Comparison of ENCODE assay signal across 14 cellular contexts in genomic region chr20:48823476-48823875, GRCh38. TPM values are rescaled to one million over a fixed set of nuclear protein-coding genes. Genes with fewer than 3 reads are reported as not detected.
A peak's percentile ranks its signal among the peaks of the same experiment; 100 is the strongest.
DNase-seq lines count a peak whose midpoint lies in the region; ATAC-seq, FAIRE-seq and TF ChIP-seq lines count a peak whose summit lies in the region.
"Had no signal": no experiment of that assay in that cellular context is flagged by ENCODE, and none has a peak within 500 bp of the region (broad histone marks: within the 10 kb centered on the region; RNA-seq: fewer than 3 reads in every experiment).

No MANE protein-coding gene starts in this region.

- H3K4me1 ChIP-seq in Peyer's patch (peaks cover 0 to 41% (median 34%) of the 10 kb centered on the region in 4 donors), endothelial cell of umbilical vein (ENCODE audit: control insufficient read depth, extremely low read depth, insufficient read depth, low read length) (peaks cover 41% of the 10 kb centered on the region), sigmoid colon (peaks cover 0 to 8% (median 4%) of the 10 kb centered on the region in 4 donors)

- FAIRE-seq in endothelial cell of umbilical vein (lab: Jason Lieb, UNC): no peak
- FAIRE-seq: frontal cortex, G401.6 had no signal

- intact Hi-C loops in endothelial cell of umbilical vein (cut with micrococcal nuclease): no loop called here
- intact Hi-C loops in sigmoid colon (cut with DNase I): loop anchor here (10.0 kb wide), 2 partner anchors 81 to 99 kb away; no protein-coding TSS in a partner anchor

- no peak overlapping the region for H3K9ac ChIP-seq in endothelial cell of umbilical vein (replicated peaks; ENCODE audit: extremely low read depth, insufficient read depth, low read length)

- H3K27ac ChIP-seq in Peyer's patch (peak overlapping the region; percentile 35 to 92 (median 63)), endothelial cell of umbilical vein (ENCODE audit: insufficient read depth, low read depth, low read length) (peak overlapping the region; percentile 67), sigmoid colon (peak overlapping the region; percentile 43 to 62 (median 50))

- no peaks in the 10 kb centered on the region for H3K9me1 ChIP-seq in endothelial cell of umbilical vein (replicated peaks; ENCODE audit: control insufficient read depth, extremely low read depth, insufficient read depth, low read length)

- ATAC-seq in HG02610 (IDR thresholded peaks at IDR 0.05; ENCODE audit: unreplicated experiment): no peak
- ATAC-seq: WTC11 had no signal

- TF ChIP-seq POLR2A in Peyer's patch (IDR thresholded peaks at IDR 0.05): no peak
- no peak for TF ChIP-seq POLR2A in endothelial cell of umbilical vein (IDR thresholded peaks at IDR 0.05; ENCODE audit: low read depth, low read length)
- TF ChIP-seq POLR2A in sigmoid colon (IDR thresholded peaks at IDR 0.05): no peak

- peaks cover 84% of the 10 kb centered on the region for H3K79me2 ChIP-seq in endothelial cell of umbilical vein (ENCODE audit: control insufficient read depth, insufficient read depth, low read length)

- dilution Hi-C loops in endothelial cell of umbilical vein (cut with MboI; ENCODE audit: extremely low pct_ligation_motif_present, low sequenced_read_pairs): no loop called here

- WGBS in sigmoid colon, 2 donors: 87 to 88% methylated on average over 7 of the region's 7 CpGs

- H3K36me3 ChIP-seq in Peyer's patch (no peaks in the 10 kb centered on the region), endothelial cell of umbilical vein (ENCODE audit: control insufficient read depth in 2 of 2, extremely low read depth in 1 of 2, insufficient read depth in 2 of 2, low read length in 2 of 2) (peaks cover 0 to 12% of the 10 kb centered on the region in 2 experiments), sigmoid colon (no peaks in the 10 kb centered on the region)
- H3K36me3 ChIP-seq: brain microvascular endothelial cell had no signal

- no peak for DNase-seq in Peyer's patch
- peak; percentile 84 for DNase-seq in endothelial cell of umbilical vein (ENCODE audit: low read depth, low spot score)
- DNase-seq in sigmoid colon: no peak
- no peak for DNase-seq in NCI-H1105 (lab: John Stamatoyannopoulos, UW)
- DNase-seq in cerebellar nuclear complex (lab: John Stamatoyannopoulos, UW): no peak
- DNase-seq in GDM1 (lab: John Stamatoyannopoulos, UW): no peak
- DNase-seq: mucosa of descending colon, NCI-H1417 treated with DMSO at 0.1 percent for 48 hours had no signal

- peak overlapping the region; percentile 89 for H3K4me2 ChIP-seq in endothelial cell of umbilical vein (ENCODE audit: insufficient read depth, low read length)

- H3K4me3 ChIP-seq in GM08714 (ENCODE audit: low read length) (peak overlapping the region; percentile 27; the same call in 1 of the 2 replicates), Peyer's patch (peak overlapping the region in 3 of 4 donors; percentile 15 to 28 (median 24)), endothelial cell of umbilical vein (replicated peaks in 1 of 3; ENCODE audit: insufficient read depth in 1 of 3, low read depth in 1 of 3, low read length in 3 of 3) (no peak overlapping the region), sigmoid colon (peak overlapping the region in 1 of 4 donors; percentile 2)
- H3K4me3 ChIP-seq: mucosa of descending colon had no signal

- CTCF ChIA-PET in endothelial cell of umbilical vein (lab: Charles Lee): interaction anchor here (1.0 to 1.8 kb wide), 3 partner anchors 9 to 166 kb away, joined by 3 to 5 read pairs (median 4); no protein-coding TSS in a partner anchor

- H3K27me3 ChIP-seq in Peyer's patch (no peaks in the 10 kb centered on the region), endothelial cell of umbilical vein (ENCODE audit: control insufficient read depth in 2 of 2, insufficient read depth in 2 of 2, low read length in 2 of 2) (no peaks in the 10 kb centered on the region), sigmoid colon (peaks cover 0 to 31% (median 20%) of the 10 kb centered on the region in 3 donors)
- H3K27me3 ChIP-seq: brain microvascular endothelial cell had no signal

- POLR2A ChIA-PET in endothelial cell of umbilical vein (lab: Charles Lee): no interaction called here

- H2AFZ ChIP-seq in endothelial cell of umbilical vein (ENCODE audit: low read depth, low read length): no peak overlapping the region

- H4K20me1 ChIP-seq in endothelial cell of umbilical vein (replicated peaks; ENCODE audit: control insufficient read depth, extremely low read depth, insufficient read depth, low read length): no peaks in the 10 kb centered on the region

- no peak for TF ChIP-seq EP300 in sigmoid colon (IDR thresholded peaks at IDR 0.05)

- TF ChIP-seq CTCF in Peyer's patch (IDR thresholded peaks at IDR 0.05) (no peak), endothelial cell of umbilical vein (IDR thresholded peaks at IDR 0.05; ENCODE audit: extremely low read depth in 1 of 2, insufficient read depth in 1 of 2, low read depth in 1 of 2, low read length in 2 of 2) (no peak), sigmoid colon (IDR thresholded peaks at IDR 0.05) (no peak)

- no TSS peak for BruUV-seq in endothelial cell of umbilical vein (replicated peaks; lab: Mats Ljungman, UMichigan)

- no peaks in the 10 kb centered on the region for H3K9me3 ChIP-seq in Peyer's patch
- no peaks in the 10 kb centered on the region for H3K9me3 ChIP-seq in endothelial cell of umbilical vein (replicated peaks; ENCODE audit: control insufficient read depth, insufficient read depth, low read length)
- H3K9me3 ChIP-seq in sigmoid colon: no peaks in the 10 kb centered on the region
- H3K9me3 ChIP-seq: mucosa of descending colon had no signal

TF ChIP-seq in endothelial cell of umbilical vein, 7 proteins besides CTCF, POLR2A, EP300 and RAD21:
- TF ChIP-seq FOS (IDR thresholded peaks at IDR 0.05; ENCODE audit: borderline replicate concordance, insufficient read depth, low read length) (no peak), MAX (IDR thresholded peaks at IDR 0.05; ENCODE audit: insufficient read depth, insufficient read length) (no peak), MYC (IDR thresholded peaks at IDR 0.05; ENCODE audit: low read depth, low read length) (no peak)

RNA-seq across cellular contexts. Expression of gene PREX1, which starts 4.3 kb away (rescaled TPM):
- total RNA-seq in Peyer's patch (100 to 1,000 TPM in 1 of 4 donors, 10 to 100 TPM in 2, 1 to 10 TPM in 1; 9.9 to 150 (median 18.4) TPM), endothelial cell of umbilical vein (65.7 and 72.9 TPM in 2 replicates), sigmoid colon (10 to 100 TPM; 12.8 to 21.0 (median 17.3) TPM)
- polyA plus RNA-seq in endothelial cell of umbilical vein (51.3 and 53.6 TPM in 2 replicates), sigmoid colon (10 to 100 TPM in 1 of 3 donors, 1 to 10 TPM in 2; 5.4 to 22.9 (median 6.7) TPM)
- polyA plus RNA-seq in endothelial cell of umbilical vein (2011; cell fraction: cytosol; rRNA removed): 35.4 and 43.2 TPM in 2 replicates
- 86.0 and 95.1 TPM in 2 replicates for polyA plus RNA-seq in endothelial cell of umbilical vein (2011; cell fraction: nucleus; rRNA removed)
- 54.7 and 68.3 TPM in 2 replicates for polyA plus RNA-seq in endothelial cell of umbilical vein (2012)
- polyA minus RNA-seq in endothelial cell of umbilical vein: 75.8 and 82.4 TPM in 2 replicates
- polyA minus RNA-seq in endothelial cell of umbilical vein (2011; cell fraction: cytosol; rRNA and poly(A)+ RNA removed): 10.0 TPM
- 69.8 and 84.1 TPM in 2 replicates for polyA minus RNA-seq in endothelial cell of umbilical vein (2011; cell fraction: nucleus; rRNA and poly(A)+ RNA removed)

Comparison
In these comparisons a context has a peak if more than half of its experiments do, and no peak if none do; other contexts are left out.
1. H3K4me3 ChIP-seq: peak in GM08714 (single experiment) and Peyer's patch (3 of 4); none in endothelial cell of umbilical vein (0 of 3).
2. Peak in every context shown above with its lines, with median percentiles within 50 percentile points of each other: H3K27ac ChIP-seq.